Comparison of ENCODE assay signal across 11 cellular contexts in the genomic region with DNA sequence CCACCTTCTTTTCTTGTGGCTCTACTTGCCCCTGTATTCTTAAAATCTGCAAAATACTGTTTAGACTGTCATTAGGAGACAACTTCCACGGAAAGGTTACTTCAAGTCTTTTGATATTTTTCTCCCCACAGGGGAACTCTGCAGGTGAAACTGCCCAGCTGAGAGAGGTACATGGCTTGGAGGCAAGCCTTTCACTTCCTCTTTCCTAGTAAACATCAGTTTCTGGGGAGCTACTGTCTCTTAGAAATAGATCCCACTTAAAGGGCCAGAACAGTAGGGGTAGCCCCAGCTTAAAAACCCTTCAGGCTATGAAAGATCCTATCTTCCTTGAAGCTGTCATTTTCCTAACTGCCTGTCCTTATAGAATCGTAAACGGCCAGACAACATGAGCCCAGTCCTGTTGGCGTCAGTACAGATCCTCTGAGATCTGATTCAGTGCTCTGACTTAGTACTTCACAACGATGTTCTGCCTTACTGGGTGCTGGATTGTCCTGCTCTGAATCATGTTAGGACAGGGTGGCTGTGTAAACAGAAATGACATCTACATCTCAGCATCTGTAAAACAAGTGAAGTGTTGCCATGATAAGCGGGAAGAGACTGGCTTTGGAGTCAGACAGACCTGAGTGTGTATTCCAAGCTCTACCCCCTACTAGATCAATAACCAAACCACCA.
DNase-seq lines count a peak whose midpoint lies in the region; ATAC-seq and TF ChIP-seq lines count a peak whose summit lies in the region.
"Had no signal": no experiment of that assay in that cellular context is flagged by ENCODE, and none has a peak within 500 bp of the region (broad histone marks: within the 10 kb centered on the region; RNA-seq: fewer than 3 reads in every experiment).

No MANE protein-coding gene starts in this region.

- H3K4me3 ChIP-seq in GM12864 (ENCODE audit: low read depth, low read length): no peak overlapping the region
- no peak overlapping the region for H3K4me3 ChIP-seq in brain microvascular endothelial cell (ENCODE audit: low read depth, low read length)
- H3K4me3 ChIP-seq: BLaER1 treated with 17β-estradiol and CSF1 and Interleukin-3, amounts not matched to agents 10 nM and 100 nM; psoas muscle had no signal

- ATAC-seq in GM19468 (IDR thresholded peaks at IDR 0.05; ENCODE audit: extremely low read depth, unreplicated experiment): peak; percentile 96
- ATAC-seq in HG03095 (IDR thresholded peaks at IDR 0.05; ENCODE audit: unreplicated experiment): peak; percentile 100

- no peaks in the 10 kb centered on the region for H3K36me3 ChIP-seq in brain microvascular endothelial cell (replicated peaks)
- H3K36me3 ChIP-seq: BLaER1 treated with 17β-estradiol and CSF1 and Interleukin-3, amounts not matched to agents 10 nM and 100 nM had no signal

- no peaks in the 10 kb centered on the region for H3K27me3 ChIP-seq in brain microvascular endothelial cell (replicated peaks)

- in situ Hi-C loops in brain microvascular endothelial cell (cut with HindIII; ENCODE audit: low pct_ligation_motif_present, low sequenced_read_pairs): no loop called here

- DNase-seq in GM12864 (ENCODE audit: low read depth) (peak; percentile 39), SHP77 treated with DMSO at 0.1 percent for 48 hours (lab: John Stamatoyannopoulos, UW) (peak; percentile 79), DMS153 treated with DMSO at 0.1 percent for 48 hours (lab: John Stamatoyannopoulos, UW; ENCODE audit: unreplicated experiment) (no peak), brain microvascular endothelial cell (no peak), NCI-H187 treated with DMSO at 0.1 percent for 48 hours (lab: John Stamatoyannopoulos, UW) (no peak)
- DNase-seq in activated CD8-positive, alpha-beta memory T cell treated with anti-CD3 and anti-CD28 coated beads for 24 hours: no peak
- DNase-seq: activated CD4-positive, alpha-beta T cell treated with anti-CD3 and anti-CD28 coated beads, Interleukin-2, amount 50 U/mL, for 48 hours; psoas muscle had no signal

- H3K27ac ChIP-seq in brain microvascular endothelial cell: no peak overlapping the region
- H3K27ac ChIP-seq: BLaER1 treated with 17β-estradiol and CSF1 and Interleukin-3, amounts not matched to agents 10 nM and 100 nM; psoas muscle had no signal

- TF ChIP-seq CTCF in GM12864 (IDR thresholded peaks at IDR 0.05; ENCODE audit: low read depth, low read length, missing control alignments) (no peak), brain microvascular endothelial cell (IDR thresholded peaks at IDR 0.05; ENCODE audit: low read depth, low read length, missing control alignments) (no peak)

Comparison
In these comparisons a context has a peak if more than half of its experiments do, and no peak if none do; other contexts are left out.
1. DNase-seq: peak in GM12864 (single experiment) and SHP77 treated with DMSO at 0.1 percent for 48 hours (single experiment); none in DMS153 treated with DMSO at 0.1 percent for 48 hours (single experiment), brain microvascular endothelial cell (single experiment), activated CD8-positive, alpha-beta memory T cell treated with anti-CD3 and anti-CD28 coated beads for 24 hours (single experiment) and NCI-H187 treated with DMSO at 0.1 percent for 48 hours (single experiment).